In the genomic region with DNA sequence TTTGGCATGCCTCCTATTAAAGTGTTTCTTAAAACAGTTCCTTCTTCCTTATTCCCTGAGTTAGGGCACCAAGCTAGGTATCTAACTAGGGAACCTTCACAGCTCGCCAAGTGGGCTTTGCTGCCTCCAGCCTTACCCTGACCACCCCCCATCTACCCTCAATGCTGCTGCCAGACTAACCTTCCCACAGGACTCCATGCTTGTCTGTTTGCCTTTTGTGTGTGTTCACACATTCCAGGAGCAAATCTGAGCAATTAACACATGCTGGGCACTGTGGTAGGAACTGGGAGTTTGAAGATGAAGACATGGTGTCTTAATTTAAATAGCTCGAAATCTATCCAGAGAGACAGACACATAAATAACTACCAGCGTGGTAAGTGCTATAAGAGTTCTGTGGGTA, we compare ENCODE assay signal across 20 cellular contexts.
A peak's percentile ranks its signal among the peaks of the same experiment; 100 is the strongest.
DNase-seq lines count a peak whose midpoint lies in the region; ATAC-seq and TF ChIP-seq lines count a peak whose summit lies in the region.
"Had no signal": no experiment of that assay in that cellular context is flagged by ENCODE, and none has a peak within 500 bp of the region (broad histone marks: within the 10 kb centered on the region; RNA-seq: fewer than 3 reads in every experiment).

No MANE protein-coding gene starts in this region.

- H2AFZ ChIP-seq in mammary epithelial cell (ENCODE audit: low read depth, low read length) (peak overlapping the region; percentile 75), mesenchymal stem cell (ENCODE audit: low read depth, low read length) (no peak overlapping the region)

- H3K27ac ChIP-seq in mammary epithelial cell (ENCODE audit: insufficient read depth, low read depth, low read length) (peak overlapping the region; percentile 47), breast epithelium (no peak overlapping the region), foreskin keratinocyte (peak overlapping the region; percentile 33), mesenchymal stem cell (ENCODE audit: low read length, poor library complexity, severe bottlenecking) (no peak overlapping the region), tibial nerve (no peak overlapping the region), lower lobe of right lung (no peak overlapping the region)
- H3K27ac ChIP-seq: 22Rv1; A549; BLaER1 treated with 17β-estradiol and CSF1 and Interleukin-3, amounts not matched to agents 10 nM and 100 nM; C4-2B had no signal

- peak overlapping the region; percentile 52 for H3K4me2 ChIP-seq in mammary epithelial cell (ENCODE audit: insufficient read depth, low read depth, low read length)
- H3K4me2 ChIP-seq in mesenchymal stem cell (ENCODE audit: low read length, poor library complexity, severe bottlenecking) = no peak overlapping the region
- H3K4me2 ChIP-seq: A549; BLaER1 treated with 17β-estradiol and CSF1 and Interleukin-3, amounts not matched to agents 10 nM and 100 nM had no signal

- DNase-seq in mammary epithelial cell (no peak), breast epithelium (ENCODE audit: low spot score in 2 of 2) (no peak), foreskin keratinocyte (no peak), mesenchymal stem cell (no peak), mesothelial cell of epicardium (ENCODE audit: low spot score in 2 of 2, unreplicated experiment in 2 of 2) (no peak), tibial nerve (ENCODE audit: low spot score in 2 of 2) (no peak), SIG-M5 (lab: John Stamatoyannopoulos, UW) (no peak), lower lobe of right lung (no peak)
- DNase-seq: AML-193; Caco-2; Calu3; CD4-positive, alpha-beta T cell; CD8-positive, alpha-beta T cell; DMS79 treated with DMSO at 0.1 percent for 48 hours; GF-D8 had no signal

- H3K27me3 Mint-ChIP-seq in mesothelial cell of epicardium (ENCODE audit: low read depth) = no peaks in the 10 kb centered on the region
- H3K27me3 Mint-ChIP-seq: B cell; CD4-positive, alpha-beta T cell had no signal

- no peaks in the 10 kb centered on the region for H3K79me2 ChIP-seq in mammary epithelial cell (ENCODE audit: insufficient read depth, low read length)

- H3K18ac ChIP-seq in mesenchymal stem cell (ENCODE audit: low read depth in 1 of 2, low read length in 2 of 2) = no peak overlapping the region

- H3K36me3 ChIP-seq in mammary epithelial cell (ENCODE audit: insufficient read depth, low read length) (no peaks in the 10 kb centered on the region), breast epithelium (no peaks in the 10 kb centered on the region), mesenchymal stem cell (ENCODE audit: control insufficient read depth in 1 of 2, insufficient read depth in 2 of 2, low read depth in 1 of 2, low read length in 2 of 2) (no peaks in the 10 kb centered on the region), tibial nerve (no peaks in the 10 kb centered on the region), lower lobe of right lung (no peaks in the 10 kb centered on the region)
- H3K36me3 ChIP-seq: BLaER1 treated with 17β-estradiol and CSF1 and Interleukin-3, amounts not matched to agents 10 nM and 100 nM had no signal

- H3K27ac Mint-ChIP-seq in mesothelial cell of epicardium = peak overlapping the region; percentile 68
- H3K27ac Mint-ChIP-seq: B cell; CD4-positive, alpha-beta T cell; CD8-positive, alpha-beta T cell had no signal

- no peak overlapping the region for H3K14ac ChIP-seq in mesenchymal stem cell (ENCODE audit: low read length in 2 of 2)

- no peak overlapping the region for H3K9ac ChIP-seq in mammary epithelial cell (ENCODE audit: insufficient read depth, low read length)
- no peak overlapping the region for H3K9ac ChIP-seq in mesenchymal stem cell (ENCODE audit: low read length)
- H3K9ac ChIP-seq: BLaER1 treated with 17β-estradiol and CSF1 and Interleukin-3, amounts not matched to agents 10 nM and 100 nM had no signal

- H3K4me1 Mint-ChIP-seq in mesothelial cell of epicardium = peaks cover 39% of the 10 kb centered on the region
- H3K4me1 Mint-ChIP-seq: B cell had no signal

- peak overlapping the region; percentile 39 for H4K91ac ChIP-seq in mesenchymal stem cell (ENCODE audit: low read length)

- H3K4me3 ChIP-seq in mammary epithelial cell (replicated peaks in 1 of 3; ENCODE audit: insufficient read depth in 1 of 3, low read depth in 2 of 3, low read length in 3 of 3) = no peak overlapping the region
- H3K4me3 ChIP-seq in breast epithelium = no peak overlapping the region
- H3K4me3 ChIP-seq in mesenchymal stem cell (ENCODE audit: insufficient read depth in 1 of 2, low read depth in 1 of 2, low read length in 2 of 2) = no peak overlapping the region
- H3K4me3 ChIP-seq in tibial nerve = no peak overlapping the region
- no peak overlapping the region for H3K4me3 ChIP-seq in lower lobe of right lung
- H3K4me3 ChIP-seq: A549; BLaER1 treated with 17β-estradiol and CSF1 and Interleukin-3, amounts not matched to agents 10 nM and 100 nM had no signal

- in situ Hi-C loops in mammary epithelial cell (cut with MboI; ENCODE audit: low sequenced_read_pairs in 2 of 2) = no loop called here

- H3K4me1 ChIP-seq in mammary epithelial cell (ENCODE audit: insufficient read depth, low read length) = peaks cover 11% of the 10 kb centered on the region
- H3K4me1 ChIP-seq in breast epithelium = no peaks in the 10 kb centered on the region
- H3K4me1 ChIP-seq in foreskin keratinocyte = peaks cover 14% of the 10 kb centered on the region
- no peaks in the 10 kb centered on the region for H3K4me1 ChIP-seq in mesenchymal stem cell (ENCODE audit: control insufficient read depth, insufficient read depth, low read depth, low read length)
- H3K4me1 ChIP-seq in tibial nerve = no peaks in the 10 kb centered on the region
- no peaks in the 10 kb centered on the region for H3K4me1 ChIP-seq in lower lobe of right lung
- H3K4me1 ChIP-seq: A549 had no signal

- H3K4ac ChIP-seq in mesenchymal stem cell (ENCODE audit: low read depth in 1 of 2, low read length in 2 of 2) = no peak overlapping the region

- BruUV-seq in mammary epithelial cell (replicated peaks; lab: Mats Ljungman, UMichigan) = no TSS peak

- H3K9me3 ChIP-seq in mammary epithelial cell (replicated peaks; ENCODE audit: insufficient read depth, low read length) (no peaks in the 10 kb centered on the region), breast epithelium (no peaks in the 10 kb centered on the region), mesenchymal stem cell (ENCODE audit: control insufficient read depth, low read length) (peaks cover 4% of the 10 kb centered on the region), tibial nerve (no peaks in the 10 kb centered on the region), lower lobe of right lung (no peaks in the 10 kb centered on the region)
- H3K9me3 ChIP-seq: A549, Caco-2 had no signal

- no peaks in the 10 kb centered on the region for H3K36me3 Mint-ChIP-seq in mesothelial cell of epicardium
- H3K36me3 Mint-ChIP-seq: CD8-positive, alpha-beta T cell had no signal

- H3K23ac ChIP-seq in mesenchymal stem cell (ENCODE audit: low read length in 2 of 2) = no peak overlapping the region

- H3K4me3 Mint-ChIP-seq in mesothelial cell of epicardium = no peak overlapping the region
- H3K4me3 Mint-ChIP-seq: B cell; CD4-positive, alpha-beta T cell; CD8-positive, alpha-beta T cell had no signal

- ATAC-seq in foreskin keratinocyte = no peak
- no peak for ATAC-seq in lower lobe of right lung
- ATAC-seq: A549; CD8-positive, alpha-beta T cell had no signal

- no peak overlapping the region for H2BK120ac ChIP-seq in mesenchymal stem cell (ENCODE audit: low read depth, low read length)

- TF ChIP-seq CTCF in mammary epithelial cell (conservative IDR thresholded peaks at IDR 0.05 in 1 of 2, IDR thresholded peaks at IDR 0.05 in 1 of 2; ENCODE audit: extremely low read depth in 1 of 2, insufficient read depth in 1 of 2, low read depth in 1 of 2, low read length in 2 of 2) (no peak), breast epithelium (IDR thresholded peaks at IDR 0.05) (no peak), foreskin keratinocyte (conservative IDR thresholded peaks at IDR 0.05) (no peak), mesothelial cell of epicardium (IDR thresholded peaks at IDR 0.05; ENCODE audit: unreplicated experiment) (no peak), tibial nerve (IDR thresholded peaks at IDR 0.05) (no peak), lower lobe of right lung (IDR thresholded peaks at IDR 0.05) (no peak)

- H3K9me3 Mint-ChIP-seq in mesothelial cell of epicardium = no peaks in the 10 kb centered on the region
- H3K9me3 Mint-ChIP-seq: CD4-positive, alpha-beta T cell; CD8-positive, alpha-beta T cell had no signal

- no peak for TF ChIP-seq EP300 in tibial nerve (IDR thresholded peaks at IDR 0.05)

- H4K8ac ChIP-seq in mesenchymal stem cell (ENCODE audit: low read length) = no peak overlapping the region

- CTCF ChIA-PET in mammary epithelial cell (lab: Charles Lee; ENCODE audit: low non-redundant PET) = no interaction called here

- H2AK5ac ChIP-seq in mesenchymal stem cell (ENCODE audit: low read length, severe bottlenecking) = peak overlapping the region; percentile 24

- no peak overlapping the region for H2BK15ac ChIP-seq in mesenchymal stem cell (ENCODE audit: low read depth, poor library complexity, severe bottlenecking)

- H3K27me3 ChIP-seq in mammary epithelial cell (ENCODE audit: insufficient read depth, low read length) = no peaks in the 10 kb centered on the region
- no peaks in the 10 kb centered on the region for H3K27me3 ChIP-seq in breast epithelium
- H3K27me3 ChIP-seq in foreskin keratinocyte = no peaks in the 10 kb centered on the region
- H3K27me3 ChIP-seq in mesenchymal stem cell (ENCODE audit: control insufficient read depth in 1 of 2, insufficient read depth in 1 of 2, low read length in 2 of 2) = no peaks in the 10 kb centered on the region
- H3K27me3 ChIP-seq in tibial nerve = no peaks in the 10 kb centered on the region
- no peaks in the 10 kb centered on the region for H3K27me3 ChIP-seq in lower lobe of right lung (ENCODE audit: low read depth)
- H3K27me3 ChIP-seq: BLaER1 treated with 17β-estradiol and CSF1 and Interleukin-3, amounts not matched to agents 10 nM and 100 nM had no signal

- no peak overlapping the region for H2BK5ac ChIP-seq in mesenchymal stem cell (ENCODE audit: low read depth, low read length, poor library complexity, severe bottlenecking)

- no peaks in the 10 kb centered on the region for H3K79me1 ChIP-seq in mesenchymal stem cell (replicated peaks; ENCODE audit: low read length, poor library complexity, severe bottlenecking)

- H4K20me1 ChIP-seq in mammary epithelial cell (ENCODE audit: insufficient read depth, low read length) = no peaks in the 10 kb centered on the region
- H4K20me1 ChIP-seq: BLaER1 treated with 17β-estradiol and CSF1 and Interleukin-3, amounts not matched to agents 10 nM and 100 nM had no signal

- dilution Hi-C loops in mammary epithelial cell (cut with HindIII; ENCODE audit: low sequenced_read_pairs) = no loop called here

- 95% methylated on average over 2 of the region's 3 CpGs for WGBS in mammary epithelial cell (ENCODE audit: low coverage, missing lambda C conversion rate)
- 82% methylated on average over 2 of the region's 3 CpGs for WGBS in mesenchymal stem cell
- 83 to 90% methylated on average over 3 of the region's 3 CpGs for WGBS in tibial nerve, 2 donors

- intact Hi-C loops in mammary epithelial cell (cut with micrococcal nuclease) = no loop called here
- intact Hi-C loops in breast epithelium (cut with DNase I; ENCODE audit: low total_unique reads) = no loop called here
- intact Hi-C loops in lower lobe of right lung (cut with DNase I) = no loop called here

- TF ChIP-seq POLR2A in breast epithelium (IDR thresholded peaks at IDR 0.05) (no peak), tibial nerve (IDR thresholded peaks at IDR 0.05) (no peak)

- H2BK12ac ChIP-seq in mesenchymal stem cell (ENCODE audit: low read length in 2 of 2) = no peak overlapping the region

Comparison
In these comparisons a context has a peak if more than half of its experiments do, and no peak if none do; other contexts are left out.
1. H3K27ac ChIP-seq: peak in mammary epithelial cell (single experiment) and foreskin keratinocyte (single experiment); none in breast epithelium (0 of 2), mesenchymal stem cell (single experiment), tibial nerve (0 of 4) and lower lobe of right lung (single experiment).